Comparison of ENCODE assay signal across 24 cellular contexts in the genomic region with DNA sequence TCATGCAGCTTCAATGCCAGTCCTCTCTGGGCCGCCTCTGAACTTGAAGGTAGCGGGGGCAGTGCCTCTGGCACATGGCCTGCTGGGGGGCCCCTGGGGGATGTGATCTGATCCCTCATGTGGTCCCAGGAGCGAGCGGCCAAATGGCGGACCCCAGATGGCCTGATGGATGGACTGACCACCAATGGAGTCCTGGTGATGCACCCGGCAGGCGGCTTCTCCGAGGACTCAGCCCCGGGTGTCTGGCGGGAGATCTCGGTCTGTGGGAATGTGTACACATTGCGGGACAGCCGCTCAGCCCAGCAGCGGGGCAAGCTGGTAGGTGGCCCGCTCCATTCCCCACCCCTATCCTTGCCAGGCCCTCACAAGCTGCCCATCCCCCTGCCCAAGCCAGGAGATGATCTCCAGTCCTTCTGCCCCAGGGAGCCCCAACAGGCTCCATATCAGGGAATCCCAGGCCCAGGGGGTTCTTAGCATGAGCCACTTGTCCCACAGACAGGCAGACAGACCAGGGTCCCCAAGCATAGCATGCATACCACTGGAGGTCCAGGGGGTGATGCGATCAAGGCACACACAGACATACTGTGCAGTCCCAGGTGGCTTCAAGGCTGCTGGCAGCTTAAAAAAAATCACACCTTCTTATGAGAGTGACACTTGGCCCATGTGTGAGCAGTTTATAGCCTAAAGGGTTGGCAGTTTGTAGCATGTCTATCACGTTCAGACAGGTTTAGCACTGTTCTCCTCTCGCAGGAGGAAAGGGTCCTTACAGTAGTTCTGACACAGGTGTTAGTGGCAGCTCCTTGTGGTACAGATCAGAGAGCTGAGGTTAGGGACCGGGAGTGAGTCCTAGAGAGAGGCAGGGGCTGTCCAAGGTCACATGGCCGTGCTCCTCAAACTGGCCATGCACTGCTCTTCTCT.
"Had no signal": no experiment of that assay in that cellular context is flagged by ENCODE, and none has a peak within 500 bp of the region (broad histone marks: within the 10 kb centered on the region; RNA-seq: fewer than 3 reads in every experiment).

No MANE protein-coding gene starts in this region.

- DNase-seq: activated B cell treated with CpG ODN at 0.5 μM for 24 hours; activated CD4-positive, alpha-beta T cell treated with anti-CD3 and anti-CD28 coated beads for 1 hour; activated CD4-positive, alpha-beta T cell treated with anti-CD3 and anti-CD28 coated beads, Interleukin-2, amount 10 ng/mL, durations not matched to agents 24 days and 14 days; activated CD4-positive, alpha-beta T cell treated with anti-CD3 and anti-CD28 coated beads, Interleukin-2, amount 50 U/mL, for 48 hours; activated gamma-delta T cell; activated naive CD4-positive, alpha-beta T cell treated with anti-CD3 and anti-CD28 coated beads for 36 hours; activated T-cell treated with anti-CD3 and anti-CD28 coated beads for 4 hours; activated T-cell treated with anti-CD3 and anti-CD28 coated beads, Interleukin-2, amount 50 U/mL, for 48 hours; caudate nucleus; NCI-H1092; NCI-H1417 treated with DMSO at 0.1 percent for 48 hours; NCI-H1694; NCI-H2029; NCI-H2107; NCI-H510A treated with DMSO at 0.1 percent for 48 hours; NCI-H69; NK-92 treated with Interleukin-12 subunit alpha and Interleukin-12 subunit beta, amount 100 ng/mL, for 24 hours; OCI-M1; SHP77 treated with DMSO at 0.1 percent for 48 hours; T-helper 2 cell; T1000 had no signal

- FAIRE-seq: TTC549 had no signal

- ATAC-seq: activated T-helper 17 cell treated with anti-CD3 and anti-CD28 coated beads, Interleukin-2, amount 50 U/mL, for 72 hours; Panc1 had no signal
